Comparison of ENCODE assay signal across 8 cellular contexts in genomic region chr7:128938524-128939074, GRCh38. TPM values are rescaled to one million over a fixed set of nuclear protein-coding genes. Genes with fewer than 3 reads are reported as not detected.
DNase-seq lines count a peak whose midpoint lies in the region; ATAC-seq and TF ChIP-seq lines count a peak whose summit lies in the region.

No MANE protein-coding gene starts in this region.

- H3K9me3 ChIP-seq in HUES48 (ENCODE audit: control insufficient read depth, insufficient read depth, low read length) (no peaks in the 10 kb centered on the region), adrenal gland (replicated peaks in 1 of 3) (no peaks in the 10 kb centered on the region), iPS-20b (ENCODE audit: insufficient read depth, low read depth, low read length) (no peaks in the 10 kb centered on the region)

- H3K4me1 ChIP-seq in HUES48 (ENCODE audit: control insufficient read depth, insufficient read depth, low read length) (no peaks in the 10 kb centered on the region), adrenal gland (replicated peaks in 1 of 2) (peaks cover 3 to 7% of the 10 kb centered on the region in 2 donors), iPS-20b (ENCODE audit: insufficient read depth, low read length) (no peaks in the 10 kb centered on the region)

- ATAC-seq in stimulated activated naive CD8-positive, alpha-beta T cell treated with anti-CD3 and anti-CD28 coated beads, Interleukin-15, Interleukin-2, amounts not matched to agents 100 U/mL and 50 U/mL, for 24 hours = peak; percentile 8
- ATAC-seq in HG02884 (IDR thresholded peaks at IDR 0.05; ENCODE audit: unreplicated experiment) = no peak
- no peak for ATAC-seq in HG03469 (IDR thresholded peaks at IDR 0.05; ENCODE audit: unreplicated experiment)

- TF ChIP-seq POLR2A in adrenal gland (IDR thresholded peaks at IDR 0.05) = no peak

- H3K27ac ChIP-seq in HUES48 (ENCODE audit: low read depth, low read length) = no peak overlapping the region
- H3K27ac ChIP-seq in adrenal gland = peak overlapping the region in 2 of 5 donors; percentile 64 to 76
- no peak overlapping the region for H3K27ac ChIP-seq in iPS-20b (ENCODE audit: low read length)

- H3K36me3 ChIP-seq in HUES48 (ENCODE audit: control insufficient read depth, insufficient read depth, low read length) (no peaks in the 10 kb centered on the region), adrenal gland (replicated peaks in 1 of 2) (no peaks in the 10 kb centered on the region), iPS-20b (ENCODE audit: insufficient read depth, low read depth, low read length) (no peaks in the 10 kb centered on the region)

- DNase-seq in GDM1 (lab: John Stamatoyannopoulos, UW) (peak; percentile 33), adrenal gland (peak in 2 of 7 donors; percentile 18 to 49), GM10266 (ENCODE audit: extremely low spot score) (no peak)
- DNase-seq in stimulated activated naive CD8-positive, alpha-beta T cell treated with anti-CD3 and anti-CD28 coated beads, Interleukin-15, Interleukin-2, amounts not matched to agents 100 U/mL and 50 U/mL, for 24 hours = no peak

- H3K27me3 ChIP-seq in HUES48 (ENCODE audit: control insufficient read depth, insufficient read depth, low read length) (peaks cover 66% of the 10 kb centered on the region), adrenal gland (no peaks in the 10 kb centered on the region), iPS-20b (ENCODE audit: insufficient read depth, low read length) (peaks cover 66% of the 10 kb centered on the region)

- 1 to 5% (median 3%) methylated on average over 19 to 30 of the region's 31 CpGs for WGBS in adrenal gland, 4 donors

- TF ChIP-seq CTCF in adrenal gland (IDR thresholded peaks at IDR 0.05) (no peak), GM10266 (IDR thresholded peaks at IDR 0.05; ENCODE audit: control insufficient read depth, insufficient read depth, low read depth, missing control alignments) (no peak)

- H3K4me3 ChIP-seq in HUES48 (ENCODE audit: low read depth, low read length) (peak overlapping the region; percentile 62), adrenal gland (peak overlapping the region; percentile 11 to 66 (median 42)), iPS-20b (ENCODE audit: low read length) (peak overlapping the region; percentile 78)

- intact Hi-C loops in adrenal gland (cut with DNase I) = no loop called here

- H3K9ac ChIP-seq in HUES48 (ENCODE audit: low read depth, low read length) = no peak overlapping the region
- H3K9ac ChIP-seq in iPS-20b (ENCODE audit: low read depth, low read length) = no peak overlapping the region

RNA-seq across cellular contexts. Expression of gene IRF5, which starts 0.9 kb away (rescaled TPM):
- total RNA-seq in adrenal gland = 10 to 100 TPM in 6 of 8 donors, 1 to 10 TPM in 2; 5.0 to 25.9 (median 13.3) TPM
- polyA plus RNA-seq in adrenal gland = 10 to 100 TPM in 1 of 3 donors, 1 to 10 TPM in 2; 1.9 to 16.7 (median 8.1) TPM

RNA-seq across cellular contexts. Expression of gene KCP, which starts 28.1 kb away (rescaled TPM):
- total RNA-seq in adrenal gland = under 1 TPM in 6 of 8 donors, not detected in 2; 0.11 to 0.55 (median 0.35) TPM
- 1 to 10 TPM in 1 of 3 donors, under 1 TPM in 1, not detected in 1; 0.37 to 8.0 TPM for polyA plus RNA-seq in adrenal gland
